In the genomic region with DNA sequence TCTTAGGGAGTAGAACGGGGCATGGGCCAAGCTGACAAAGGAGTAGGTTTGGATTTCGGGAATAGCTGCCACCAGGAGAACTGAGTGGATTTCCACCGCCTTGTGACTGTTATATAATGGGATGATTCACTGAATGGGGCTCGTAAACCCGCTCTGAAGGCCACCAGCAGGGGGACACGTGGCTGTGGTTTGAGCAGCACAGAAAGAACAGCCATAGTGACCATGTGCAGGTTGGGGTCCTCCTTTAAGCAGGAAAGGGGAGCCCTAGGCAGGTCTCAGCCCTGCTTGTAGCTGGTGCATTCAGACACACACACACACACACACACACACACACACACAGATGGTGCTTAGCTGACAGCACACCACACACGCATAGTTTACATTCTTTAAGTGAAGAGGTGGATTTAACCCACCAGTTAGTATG, we compare ENCODE assay signal across 1 cellular context.
TF ChIP-seq lines count a peak whose summit lies in the region.

No MANE protein-coding gene starts in this region.

TF ChIP-seq in HepG2, 621 proteins besides CTCF, POLR2A, EP300 and RAD21 (continued from another document and continues in another):
- TF ChIP-seq FOXK1 (CRISPR knock-in tag; IDR thresholded peaks at IDR 0.05; ENCODE audit: borderline replicate concordance, low read depth) (no peak), ZKSCAN1 (IDR thresholded peaks at IDR 0.05; ENCODE audit: low read length) (no peak), ZBTB20 (CRISPR knock-in tag; IDR thresholded peaks at IDR 0.05; ENCODE audit: borderline replicate concordance, low read depth) (no peak), ZSCAN12 (CRISPR knock-in tag; IDR thresholded peaks at IDR 0.05) (no peak), LCORL (IDR thresholded peaks at IDR 0.05) (no peak), LCORL (CRISPR knock-in tag; IDR thresholded peaks at IDR 0.05) (peak; percentile 80), RARA (CRISPR knock-in tag; IDR thresholded peaks at IDR 0.05) (peak; percentile 71), SMAD3 (CRISPR knock-in tag; IDR thresholded peaks at IDR 0.05) (0 out of 2 replicates have a peak, but pooled peaks have one; percentile 31), GZF1 (CRISPR knock-in tag; IDR thresholded peaks at IDR 0.05) (peak; percentile 37; the same call in 1 of the 2 replicates), RBM22 (optimal IDR thresholded peaks at IDR 0.05; ENCODE audit: low read length) (no peak), MBNL3 (CRISPR knock-in tag; conservative IDR thresholded peaks at IDR 0.05) (no peak), MYC (CRISPR knock-in tag; IDR thresholded peaks at IDR 0.05; ENCODE audit: borderline replicate concordance) (peak; percentile 71; the same call in 1 of the 2 replicates), ZBTB1 (CRISPR knock-in tag; IDR thresholded peaks at IDR 0.05; ENCODE audit: borderline replicate concordance) (no peak), JUND (CRISPR knock-in tag; IDR thresholded peaks at IDR 0.05) (peak; percentile 78), SALL1 (CRISPR knock-in tag; IDR thresholded peaks at IDR 0.05) (peak; percentile 68), ZZZ3 (CRISPR knock-in tag; IDR thresholded peaks at IDR 0.05; ENCODE audit: borderline replicate concordance) (no peak), ZNF274 (CRISPR knock-in tag; IDR thresholded peaks at IDR 0.05) (peak; percentile 71; the same call in 1 of the 2 replicates), HDAC1 (CRISPR knock-in tag; IDR thresholded peaks at IDR 0.05) (peak; percentile 43; the same call in 1 of the 2 replicates), SOX13 (IDR thresholded peaks at IDR 0.05) (no peak), SOX13 (CRISPR knock-in tag; conservative IDR thresholded peaks at IDR 0.05 in 1 of 2, IDR thresholded peaks at IDR 0.05 in 1 of 2) (0 out of 4 replicates have a peak, but pooled peaks of 1 of the 2 experiments have one; percentile 15), XRCC5 (optimal IDR thresholded peaks at IDR 0.05; ENCODE audit: low read length) (peak; percentile 80), REPIN1 (CRISPR knock-in tag; IDR thresholded peaks at IDR 0.05; ENCODE audit: borderline replicate concordance, low read depth) (peak; percentile 80; the same call in 1 of the 2 replicates), GATAD2A (CRISPR knock-in tag; IDR thresholded peaks at IDR 0.05) (peak; percentile 46; the same call in 1 of the 2 replicates), YY1 (IDR thresholded peaks at IDR 0.05; ENCODE audit: insufficient read depth, insufficient replicate concordance, low read depth, low read length) (peak; percentile 43)
- TF ChIP-seq, protein P1, sequence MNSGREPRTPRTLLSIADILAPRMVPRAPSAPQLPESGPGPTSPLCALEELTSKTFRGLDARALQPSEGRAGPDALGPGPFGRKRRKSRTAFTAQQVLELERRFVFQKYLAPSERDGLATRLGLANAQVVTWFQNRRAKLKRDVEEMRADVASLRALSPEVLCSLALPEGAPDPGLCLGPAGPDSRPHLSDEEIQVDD (CRISPR knock-in tag; IDR thresholded peaks at IDR 0.05; ENCODE audit: borderline replicate concordance): no peak
- TF ChIP-seq, protein P2, sequence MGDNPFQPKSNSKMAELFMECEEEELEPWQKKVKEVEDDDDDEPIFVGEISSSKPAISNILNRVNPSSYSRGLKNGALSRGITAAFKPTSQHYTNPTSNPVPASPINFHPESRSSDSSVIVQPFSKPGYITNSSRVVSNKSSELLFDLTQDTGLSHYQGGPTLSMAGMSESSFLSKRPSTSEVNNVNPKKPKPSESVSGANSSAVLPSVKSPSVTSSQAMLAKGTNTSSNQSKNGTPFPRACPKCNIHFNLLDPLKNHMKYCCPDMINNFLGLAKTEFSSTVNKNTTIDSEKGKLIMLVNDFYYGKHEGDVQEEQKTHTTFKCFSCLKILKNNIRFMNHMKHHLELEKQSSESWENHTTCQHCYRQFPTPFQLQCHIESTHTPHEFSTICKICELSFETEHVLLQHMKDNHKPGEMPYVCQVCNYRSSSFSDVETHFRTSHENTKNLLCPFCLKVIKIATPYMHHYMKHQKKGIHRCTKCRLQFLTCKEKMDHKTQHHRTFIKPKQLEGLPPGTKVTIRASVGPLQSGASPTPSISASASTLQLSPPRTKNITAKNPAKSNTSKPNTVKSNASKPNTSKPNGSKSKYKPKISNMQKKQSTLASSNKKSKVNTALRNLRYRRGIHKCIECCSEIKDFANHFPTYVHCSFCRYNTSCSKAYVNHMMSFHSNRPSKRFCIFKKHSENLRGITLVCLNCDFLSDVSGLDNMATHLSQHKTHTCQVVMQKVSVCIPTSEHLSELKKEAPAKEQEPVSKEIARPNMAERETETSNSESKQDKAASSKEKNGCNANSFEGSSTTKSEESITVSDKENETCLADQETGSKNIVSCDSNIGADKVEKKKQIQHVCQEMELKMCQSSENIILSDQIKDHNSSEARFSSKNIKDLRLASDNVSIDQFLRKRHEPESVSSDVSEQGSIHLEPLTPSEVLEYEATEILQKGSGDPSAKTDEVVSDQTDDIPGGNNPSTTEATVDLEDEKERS (CRISPR knock-in tag; IDR thresholded peaks at IDR 0.05): no peak
- TF ChIP-seq, protein P3, sequence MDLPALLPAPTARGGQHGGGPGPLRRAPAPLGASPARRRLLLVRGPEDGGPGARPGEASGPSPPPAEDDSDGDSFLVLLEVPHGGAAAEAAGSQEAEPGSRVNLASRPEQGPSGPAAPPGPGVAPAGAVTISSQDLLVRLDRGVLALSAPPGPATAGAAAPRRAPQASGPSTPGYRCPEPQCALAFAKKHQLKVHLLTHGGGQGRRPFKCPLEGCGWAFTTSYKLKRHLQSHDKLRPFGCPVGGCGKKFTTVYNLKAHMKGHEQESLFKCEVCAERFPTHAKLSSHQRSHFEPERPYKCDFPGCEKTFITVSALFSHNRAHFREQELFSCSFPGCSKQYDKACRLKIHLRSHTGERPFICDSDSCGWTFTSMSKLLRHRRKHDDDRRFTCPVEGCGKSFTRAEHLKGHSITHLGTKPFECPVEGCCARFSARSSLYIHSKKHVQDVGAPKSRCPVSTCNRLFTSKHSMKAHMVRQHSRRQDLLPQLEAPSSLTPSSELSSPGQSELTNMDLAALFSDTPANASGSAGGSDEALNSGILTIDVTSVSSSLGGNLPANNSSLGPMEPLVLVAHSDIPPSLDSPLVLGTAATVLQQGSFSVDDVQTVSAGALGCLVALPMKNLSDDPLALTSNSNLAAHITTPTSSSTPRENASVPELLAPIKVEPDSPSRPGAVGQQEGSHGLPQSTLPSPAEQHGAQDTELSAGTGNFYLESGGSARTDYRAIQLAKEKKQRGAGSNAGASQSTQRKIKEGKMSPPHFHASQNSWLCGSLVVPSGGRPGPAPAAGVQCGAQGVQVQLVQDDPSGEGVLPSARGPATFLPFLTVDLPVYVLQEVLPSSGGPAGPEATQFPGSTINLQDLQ (CRISPR knock-in tag; IDR thresholded peaks at IDR 0.05): no peak
- TF ChIP-seq, protein P4, sequence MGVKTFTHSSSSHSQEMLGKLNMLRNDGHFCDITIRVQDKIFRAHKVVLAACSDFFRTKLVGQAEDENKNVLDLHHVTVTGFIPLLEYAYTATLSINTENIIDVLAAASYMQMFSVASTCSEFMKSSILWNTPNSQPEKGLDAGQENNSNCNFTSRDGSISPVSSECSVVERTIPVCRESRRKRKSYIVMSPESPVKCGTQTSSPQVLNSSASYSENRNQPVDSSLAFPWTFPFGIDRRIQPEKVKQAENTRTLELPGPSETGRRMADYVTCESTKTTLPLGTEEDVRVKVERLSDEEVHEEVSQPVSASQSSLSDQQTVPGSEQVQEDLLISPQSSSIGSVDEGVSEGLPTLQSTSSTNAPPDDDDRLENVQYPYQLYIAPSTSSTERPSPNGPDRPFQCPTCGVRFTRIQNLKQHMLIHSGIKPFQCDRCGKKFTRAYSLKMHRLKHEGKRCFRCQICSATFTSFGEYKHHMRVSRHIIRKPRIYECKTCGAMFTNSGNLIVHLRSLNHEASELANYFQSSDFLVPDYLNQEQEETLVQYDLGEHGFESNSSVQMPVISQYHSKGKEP (CRISPR knock-in tag; IDR thresholded peaks at IDR 0.05): no peak
- TF ChIP-seq, protein P5, sequence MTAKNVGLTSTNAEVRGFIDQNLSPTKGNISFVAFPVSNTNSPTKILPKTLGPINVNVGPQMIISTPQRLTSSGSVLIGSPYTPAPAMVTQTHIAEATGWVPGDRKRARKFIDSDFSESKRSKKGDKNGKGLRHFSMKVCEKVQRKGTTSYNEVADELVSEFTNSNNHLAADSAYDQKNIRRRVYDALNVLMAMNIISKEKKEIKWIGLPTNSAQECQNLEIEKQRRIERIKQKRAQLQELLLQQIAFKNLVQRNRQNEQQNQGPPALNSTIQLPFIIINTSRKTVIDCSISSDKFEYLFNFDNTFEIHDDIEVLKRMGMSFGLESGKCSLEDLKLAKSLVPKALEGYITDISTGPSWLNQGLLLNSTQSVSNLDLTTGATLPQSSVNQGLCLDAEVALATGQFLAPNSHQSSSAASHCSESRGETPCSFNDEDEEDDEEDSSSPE (CRISPR knock-in tag; IDR thresholded peaks at IDR 0.05): peak; percentile 34; the same call in 1 of the 2 replicates
- TF ChIP-seq, protein P6, sequence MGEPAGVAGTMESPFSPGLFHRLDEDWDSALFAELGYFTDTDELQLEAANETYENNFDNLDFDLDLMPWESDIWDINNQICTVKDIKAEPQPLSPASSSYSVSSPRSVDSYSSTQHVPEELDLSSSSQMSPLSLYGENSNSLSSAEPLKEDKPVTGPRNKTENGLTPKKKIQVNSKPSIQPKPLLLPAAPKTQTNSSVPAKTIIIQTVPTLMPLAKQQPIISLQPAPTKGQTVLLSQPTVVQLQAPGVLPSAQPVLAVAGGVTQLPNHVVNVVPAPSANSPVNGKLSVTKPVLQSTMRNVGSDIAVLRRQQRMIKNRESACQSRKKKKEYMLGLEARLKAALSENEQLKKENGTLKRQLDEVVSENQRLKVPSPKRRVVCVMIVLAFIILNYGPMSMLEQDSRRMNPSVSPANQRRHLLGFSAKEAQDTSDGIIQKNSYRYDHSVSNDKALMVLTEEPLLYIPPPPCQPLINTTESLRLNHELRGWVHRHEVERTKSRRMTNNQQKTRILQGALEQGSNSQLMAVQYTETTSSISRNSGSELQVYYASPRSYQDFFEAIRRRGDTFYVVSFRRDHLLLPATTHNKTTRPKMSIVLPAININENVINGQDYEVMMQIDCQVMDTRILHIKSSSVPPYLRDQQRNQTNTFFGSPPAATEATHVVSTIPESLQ (CRISPR knock-in tag; conservative IDR thresholded peaks at IDR 0.05): no peak
- TF ChIP-seq, protein P7, sequence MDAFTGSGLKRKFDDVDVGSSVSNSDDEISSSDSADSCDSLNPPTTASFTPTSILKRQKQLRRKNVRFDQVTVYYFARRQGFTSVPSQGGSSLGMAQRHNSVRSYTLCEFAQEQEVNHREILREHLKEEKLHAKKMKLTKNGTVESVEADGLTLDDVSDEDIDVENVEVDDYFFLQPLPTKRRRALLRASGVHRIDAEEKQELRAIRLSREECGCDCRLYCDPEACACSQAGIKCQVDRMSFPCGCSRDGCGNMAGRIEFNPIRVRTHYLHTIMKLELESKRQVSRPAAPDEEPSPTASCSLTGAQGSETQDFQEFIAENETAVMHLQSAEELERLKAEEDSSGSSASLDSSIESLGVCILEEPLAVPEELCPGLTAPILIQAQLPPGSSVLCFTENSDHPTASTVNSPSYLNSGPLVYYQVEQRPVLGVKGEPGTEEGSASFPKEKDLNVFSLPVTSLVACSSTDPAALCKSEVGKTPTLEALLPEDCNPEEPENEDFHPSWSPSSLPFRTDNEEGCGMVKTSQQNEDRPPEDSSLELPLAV (CRISPR knock-in tag; conservative IDR thresholded peaks at IDR 0.05; ENCODE audit: low read depth): no peak
- TF ChIP-seq, protein P8, sequence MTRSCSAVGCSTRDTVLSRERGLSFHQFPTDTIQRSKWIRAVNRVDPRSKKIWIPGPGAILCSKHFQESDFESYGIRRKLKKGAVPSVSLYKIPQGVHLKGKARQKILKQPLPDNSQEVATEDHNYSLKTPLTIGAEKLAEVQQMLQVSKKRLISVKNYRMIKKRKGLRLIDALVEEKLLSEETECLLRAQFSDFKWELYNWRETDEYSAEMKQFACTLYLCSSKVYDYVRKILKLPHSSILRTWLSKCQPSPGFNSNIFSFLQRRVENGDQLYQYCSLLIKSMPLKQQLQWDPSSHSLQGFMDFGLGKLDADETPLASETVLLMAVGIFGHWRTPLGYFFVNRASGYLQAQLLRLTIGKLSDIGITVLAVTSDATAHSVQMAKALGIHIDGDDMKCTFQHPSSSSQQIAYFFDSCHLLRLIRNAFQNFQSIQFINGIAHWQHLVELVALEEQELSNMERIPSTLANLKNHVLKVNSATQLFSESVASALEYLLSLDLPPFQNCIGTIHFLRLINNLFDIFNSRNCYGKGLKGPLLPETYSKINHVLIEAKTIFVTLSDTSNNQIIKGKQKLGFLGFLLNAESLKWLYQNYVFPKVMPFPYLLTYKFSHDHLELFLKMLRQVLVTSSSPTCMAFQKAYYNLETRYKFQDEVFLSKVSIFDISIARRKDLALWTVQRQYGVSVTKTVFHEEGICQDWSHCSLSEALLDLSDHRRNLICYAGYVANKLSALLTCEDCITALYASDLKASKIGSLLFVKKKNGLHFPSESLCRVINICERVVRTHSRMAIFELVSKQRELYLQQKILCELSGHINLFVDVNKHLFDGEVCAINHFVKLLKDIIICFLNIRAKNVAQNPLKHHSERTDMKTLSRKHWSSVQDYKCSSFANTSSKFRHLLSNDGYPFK (CRISPR knock-in tag; IDR thresholded peaks at IDR 0.05; ENCODE audit: borderline replicate concordance): no peak
- TF ChIP-seq, protein P9, sequence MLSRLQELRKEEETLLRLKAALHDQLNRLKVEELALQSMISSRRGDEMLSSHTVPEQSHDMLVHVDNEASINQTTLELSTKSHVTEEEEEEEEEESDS (CRISPR knock-in tag; IDR thresholded peaks at IDR 0.05; ENCODE audit: borderline replicate concordance): no peak
- TF ChIP-seq, protein P10, sequence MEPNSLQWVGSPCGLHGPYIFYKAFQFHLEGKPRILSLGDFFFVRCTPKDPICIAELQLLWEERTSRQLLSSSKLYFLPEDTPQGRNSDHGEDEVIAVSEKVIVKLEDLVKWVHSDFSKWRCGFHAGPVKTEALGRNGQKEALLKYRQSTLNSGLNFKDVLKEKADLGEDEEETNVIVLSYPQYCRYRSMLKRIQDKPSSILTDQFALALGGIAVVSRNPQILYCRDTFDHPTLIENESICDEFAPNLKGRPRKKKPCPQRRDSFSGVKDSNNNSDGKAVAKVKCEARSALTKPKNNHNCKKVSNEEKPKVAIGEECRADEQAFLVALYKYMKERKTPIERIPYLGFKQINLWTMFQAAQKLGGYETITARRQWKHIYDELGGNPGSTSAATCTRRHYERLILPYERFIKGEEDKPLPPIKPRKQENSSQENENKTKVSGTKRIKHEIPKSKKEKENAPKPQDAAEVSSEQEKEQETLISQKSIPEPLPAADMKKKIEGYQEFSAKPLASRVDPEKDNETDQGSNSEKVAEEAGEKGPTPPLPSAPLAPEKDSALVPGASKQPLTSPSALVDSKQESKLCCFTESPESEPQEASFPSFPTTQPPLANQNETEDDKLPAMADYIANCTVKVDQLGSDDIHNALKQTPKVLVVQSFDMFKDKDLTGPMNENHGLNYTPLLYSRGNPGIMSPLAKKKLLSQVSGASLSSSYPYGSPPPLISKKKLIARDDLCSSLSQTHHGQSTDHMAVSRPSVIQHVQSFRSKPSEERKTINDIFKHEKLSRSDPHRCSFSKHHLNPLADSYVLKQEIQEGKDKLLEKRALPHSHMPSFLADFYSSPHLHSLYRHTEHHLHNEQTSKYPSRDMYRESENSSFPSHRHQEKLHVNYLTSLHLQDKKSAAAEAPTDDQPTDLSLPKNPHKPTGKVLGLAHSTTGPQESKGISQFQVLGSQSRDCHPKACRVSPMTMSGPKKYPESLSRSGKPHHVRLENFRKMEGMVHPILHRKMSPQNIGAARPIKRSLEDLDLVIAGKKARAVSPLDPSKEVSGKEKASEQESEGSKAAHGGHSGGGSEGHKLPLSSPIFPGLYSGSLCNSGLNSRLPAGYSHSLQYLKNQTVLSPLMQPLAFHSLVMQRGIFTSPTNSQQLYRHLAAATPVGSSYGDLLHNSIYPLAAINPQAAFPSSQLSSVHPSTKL (CRISPR knock-in tag; IDR thresholded peaks at IDR 0.05): peak; percentile 63
- TF ChIP-seq, protein P11, sequence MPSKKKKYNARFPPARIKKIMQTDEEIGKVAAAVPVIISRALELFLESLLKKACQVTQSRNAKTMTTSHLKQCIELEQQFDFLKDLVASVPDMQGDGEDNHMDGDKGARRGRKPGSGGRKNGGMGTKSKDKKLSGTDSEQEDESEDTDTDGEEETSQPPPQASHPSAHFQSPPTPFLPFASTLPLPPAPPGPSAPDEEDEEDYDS (CRISPR knock-in tag; IDR thresholded peaks at IDR 0.05): no peak
